1 cellular context compared by ENCODE assay signal in genomic region chr3:12868039-12869024, GRCh38.
TF ChIP-seq lines count a peak whose summit lies in the region.

No MANE protein-coding gene starts in this region.

TF ChIP-seq in H1, 55 proteins besides CTCF, POLR2A, EP300 and RAD21:
- TF ChIP-seq, protein P1, sequence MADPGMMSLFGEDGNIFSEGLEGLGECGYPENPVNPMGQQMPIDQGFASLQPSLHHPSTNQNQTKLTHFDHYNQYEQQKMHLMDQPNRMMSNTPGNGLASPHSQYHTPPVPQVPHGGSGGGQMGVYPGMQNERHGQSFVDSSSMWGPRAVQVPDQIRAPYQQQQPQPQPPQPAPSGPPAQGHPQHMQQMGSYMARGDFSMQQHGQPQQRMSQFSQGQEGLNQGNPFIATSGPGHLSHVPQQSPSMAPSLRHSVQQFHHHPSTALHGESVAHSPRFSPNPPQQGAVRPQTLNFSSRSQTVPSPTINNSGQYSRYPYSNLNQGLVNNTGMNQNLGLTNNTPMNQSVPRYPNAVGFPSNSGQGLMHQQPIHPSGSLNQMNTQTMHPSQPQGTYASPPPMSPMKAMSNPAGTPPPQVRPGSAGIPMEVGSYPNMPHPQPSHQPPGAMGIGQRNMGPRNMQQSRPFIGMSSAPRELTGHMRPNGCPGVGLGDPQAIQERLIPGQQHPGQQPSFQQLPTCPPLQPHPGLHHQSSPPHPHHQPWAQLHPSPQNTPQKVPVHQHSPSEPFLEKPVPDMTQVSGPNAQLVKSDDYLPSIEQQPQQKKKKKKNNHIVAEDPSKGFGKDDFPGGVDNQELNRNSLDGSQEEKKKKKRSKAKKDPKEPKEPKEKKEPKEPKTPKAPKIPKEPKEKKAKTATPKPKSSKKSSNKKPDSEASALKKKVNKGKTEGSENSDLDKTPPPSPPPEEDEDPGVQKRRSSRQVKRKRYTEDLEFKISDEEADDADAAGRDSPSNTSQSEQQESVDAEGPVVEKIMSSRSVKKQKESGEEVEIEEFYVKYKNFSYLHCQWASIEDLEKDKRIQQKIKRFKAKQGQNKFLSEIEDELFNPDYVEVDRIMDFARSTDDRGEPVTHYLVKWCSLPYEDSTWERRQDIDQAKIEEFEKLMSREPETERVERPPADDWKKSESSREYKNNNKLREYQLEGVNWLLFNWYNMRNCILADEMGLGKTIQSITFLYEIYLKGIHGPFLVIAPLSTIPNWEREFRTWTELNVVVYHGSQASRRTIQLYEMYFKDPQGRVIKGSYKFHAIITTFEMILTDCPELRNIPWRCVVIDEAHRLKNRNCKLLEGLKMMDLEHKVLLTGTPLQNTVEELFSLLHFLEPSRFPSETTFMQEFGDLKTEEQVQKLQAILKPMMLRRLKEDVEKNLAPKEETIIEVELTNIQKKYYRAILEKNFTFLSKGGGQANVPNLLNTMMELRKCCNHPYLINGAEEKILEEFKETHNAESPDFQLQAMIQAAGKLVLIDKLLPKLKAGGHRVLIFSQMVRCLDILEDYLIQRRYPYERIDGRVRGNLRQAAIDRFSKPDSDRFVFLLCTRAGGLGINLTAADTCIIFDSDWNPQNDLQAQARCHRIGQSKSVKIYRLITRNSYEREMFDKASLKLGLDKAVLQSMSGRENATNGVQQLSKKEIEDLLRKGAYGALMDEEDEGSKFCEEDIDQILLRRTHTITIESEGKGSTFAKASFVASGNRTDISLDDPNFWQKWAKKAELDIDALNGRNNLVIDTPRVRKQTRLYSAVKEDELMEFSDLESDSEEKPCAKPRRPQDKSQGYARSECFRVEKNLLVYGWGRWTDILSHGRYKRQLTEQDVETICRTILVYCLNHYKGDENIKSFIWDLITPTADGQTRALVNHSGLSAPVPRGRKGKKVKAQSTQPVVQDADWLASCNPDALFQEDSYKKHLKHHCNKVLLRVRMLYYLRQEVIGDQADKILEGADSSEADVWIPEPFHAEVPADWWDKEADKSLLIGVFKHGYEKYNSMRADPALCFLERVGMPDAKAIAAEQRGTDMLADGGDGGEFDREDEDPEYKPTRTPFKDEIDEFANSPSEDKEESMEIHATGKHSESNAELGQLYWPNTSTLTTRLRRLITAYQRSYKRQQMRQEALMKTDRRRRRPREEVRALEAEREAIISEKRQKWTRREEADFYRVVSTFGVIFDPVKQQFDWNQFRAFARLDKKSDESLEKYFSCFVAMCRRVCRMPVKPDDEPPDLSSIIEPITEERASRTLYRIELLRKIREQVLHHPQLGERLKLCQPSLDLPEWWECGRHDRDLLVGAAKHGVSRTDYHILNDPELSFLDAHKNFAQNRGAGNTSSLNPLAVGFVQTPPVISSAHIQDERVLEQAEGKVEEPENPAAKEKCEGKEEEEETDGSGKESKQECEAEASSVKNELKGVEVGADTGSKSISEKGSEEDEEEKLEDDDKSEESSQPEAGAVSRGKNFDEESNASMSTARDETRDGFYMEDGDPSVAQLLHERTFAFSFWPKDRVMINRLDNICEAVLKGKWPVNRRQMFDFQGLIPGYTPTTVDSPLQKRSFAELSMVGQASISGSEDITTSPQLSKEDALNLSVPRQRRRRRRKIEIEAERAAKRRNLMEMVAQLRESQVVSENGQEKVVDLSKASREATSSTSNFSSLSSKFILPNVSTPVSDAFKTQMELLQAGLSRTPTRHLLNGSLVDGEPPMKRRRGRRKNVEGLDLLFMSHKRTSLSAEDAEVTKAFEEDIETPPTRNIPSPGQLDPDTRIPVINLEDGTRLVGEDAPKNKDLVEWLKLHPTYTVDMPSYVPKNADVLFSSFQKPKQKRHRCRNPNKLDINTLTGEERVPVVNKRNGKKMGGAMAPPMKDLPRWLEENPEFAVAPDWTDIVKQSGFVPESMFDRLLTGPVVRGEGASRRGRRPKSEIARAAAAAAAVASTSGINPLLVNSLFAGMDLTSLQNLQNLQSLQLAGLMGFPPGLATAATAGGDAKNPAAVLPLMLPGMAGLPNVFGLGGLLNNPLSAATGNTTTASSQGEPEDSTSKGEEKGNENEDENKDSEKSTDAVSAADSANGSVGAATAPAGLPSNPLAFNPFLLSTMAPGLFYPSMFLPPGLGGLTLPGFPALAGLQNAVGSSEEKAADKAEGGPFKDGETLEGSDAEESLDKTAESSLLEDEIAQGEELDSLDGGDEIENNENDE (IDR thresholded peaks at IDR 0.05; ENCODE audit: insufficient replicate concordance, low read length) = no peak
- no peak for TF ChIP-seq HDAC2 (IDR thresholded peaks at IDR 0.05; ENCODE audit: borderline replicate concordance in 1 of 2, low read depth in 2 of 2, low read length in 2 of 2)
- 0 out of 2 replicates have a peak, but pooled peaks have one; percentile 24 for TF ChIP-seq TBP (IDR thresholded peaks at IDR 0.05; ENCODE audit: low read depth, low read length)
- TF ChIP-seq KDM5A (IDR thresholded peaks at IDR 0.05; ENCODE audit: low read length) = no peak
- 0 out of 2 replicates have a peak, but pooled peaks have one; percentile 44 for TF ChIP-seq EGR1 (IDR thresholded peaks at IDR 0.05; ENCODE audit: borderline replicate concordance, low read depth, low read length)
- no peak for TF ChIP-seq TAF1 (IDR thresholded peaks at IDR 0.05; ENCODE audit: low read depth, low read length)
- TF ChIP-seq, protein P2, sequence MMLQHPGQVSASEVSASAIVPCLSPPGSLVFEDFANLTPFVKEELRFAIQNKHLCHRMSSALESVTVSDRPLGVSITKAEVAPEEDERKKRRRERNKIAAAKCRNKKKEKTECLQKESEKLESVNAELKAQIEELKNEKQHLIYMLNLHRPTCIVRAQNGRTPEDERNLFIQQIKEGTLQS (IDR thresholded peaks at IDR 0.05; ENCODE audit: insufficient read depth, low read depth, low read length) = no peak
- TF ChIP-seq SIN3A (conservative IDR thresholded peaks at IDR 0.05 in 1 of 2, IDR thresholded peaks at IDR 0.05 in 1 of 2; ENCODE audit: low read depth in 1 of 2, low read length in 2 of 2) = peak; percentile 11 to 57; a peak in 1 of 4 replicates
- TF ChIP-seq, protein P3, sequence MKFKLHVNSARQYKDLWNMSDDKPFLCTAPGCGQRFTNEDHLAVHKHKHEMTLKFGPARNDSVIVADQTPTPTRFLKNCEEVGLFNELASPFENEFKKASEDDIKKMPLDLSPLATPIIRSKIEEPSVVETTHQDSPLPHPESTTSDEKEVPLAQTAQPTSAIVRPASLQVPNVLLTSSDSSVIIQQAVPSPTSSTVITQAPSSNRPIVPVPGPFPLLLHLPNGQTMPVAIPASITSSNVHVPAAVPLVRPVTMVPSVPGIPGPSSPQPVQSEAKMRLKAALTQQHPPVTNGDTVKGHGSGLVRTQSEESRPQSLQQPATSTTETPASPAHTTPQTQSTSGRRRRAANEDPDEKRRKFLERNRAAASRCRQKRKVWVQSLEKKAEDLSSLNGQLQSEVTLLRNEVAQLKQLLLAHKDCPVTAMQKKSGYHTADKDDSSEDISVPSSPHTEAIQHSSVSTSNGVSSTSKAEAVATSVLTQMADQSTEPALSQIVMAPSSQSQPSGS (IDR thresholded peaks at IDR 0.05; ENCODE audit: low read length) = no peak
- TF ChIP-seq NANOG (IDR thresholded peaks at IDR 0.05; ENCODE audit: insufficient read depth, low read depth, low read length, poor library complexity, severe bottlenecking) = no peak
- no peak for TF ChIP-seq POLR2AphosphoS5 (IDR thresholded peaks at IDR 0.05; ENCODE audit: low read depth, low read length)
- TF ChIP-seq SUZ12 (IDR thresholded peaks at IDR 0.05; ENCODE audit: low read length) = no peak
- 0 out of 2 replicates have a peak, but pooled peaks have one; percentile 33 for TF ChIP-seq CREB1 (IDR thresholded peaks at IDR 0.05)
- no peak for TF ChIP-seq POU5F1 (IDR thresholded peaks at IDR 0.05; ENCODE audit: low read depth, low read length)
- no peak for TF ChIP-seq CTBP2 (IDR thresholded peaks at IDR 0.05; ENCODE audit: borderline replicate concordance, insufficient read depth, insufficient read length, low read length)
